Comparison of ENCODE assay signal across 14 cellular contexts in genomic region chr22:37088108-37088605, GRCh38. TPM values are rescaled to one million over a fixed set of nuclear protein-coding genes. Genes with fewer than 3 reads are reported as not detected.
DNase-seq lines count a peak whose midpoint lies in the region; ATAC-seq, FAIRE-seq and TF ChIP-seq lines count a peak whose summit lies in the region.
"Had no signal": no experiment of that assay in that cellular context is flagged by ENCODE, and none has a peak within 500 bp of the region (broad histone marks: within the 10 kb centered on the region; RNA-seq: fewer than 3 reads in every experiment).

No MANE protein-coding gene starts in this region.

- 0 out of 2 replicates have a peak overlapping the region, but pooled peaks have one; percentile 13 for H3K4me2 ChIP-seq in GM12878 (ENCODE audit: control insufficient read depth, insufficient read depth)

- WGBS in GM12878 (ENCODE audit: insufficient coverage, insufficient replicate concordance, low lambda C conversion rate, missing lambda C conversion rate), result 19% methylated on average over 6 of the region's 6 CpGs

- H3K4me3 ChIP-seq in GM12878, result no peak overlapping the region
- H3K4me3 ChIP-seq: BLaER1 treated with 17β-estradiol and CSF1 and Interleukin-3, amounts not matched to agents 10 nM and 100 nM had no signal

- TF ChIP-seq RAD21 in GM12878 (IDR thresholded peaks at IDR 0.05; ENCODE audit: insufficient read depth, low read depth, low read length), result no peak

- ATAC-seq in GM12878, result peak; percentile 33; the same call in 2 of the 3 replicates
- no peak for ATAC-seq in HG02623 (IDR thresholded peaks at IDR 0.05; ENCODE audit: unreplicated experiment)
- ATAC-seq in HG03135 (IDR thresholded peaks at IDR 0.05; ENCODE audit: unreplicated experiment), result no peak
- ATAC-seq: sciatic nerve had no signal

- DNase-seq in activated T-cell treated with anti-CD3 and anti-CD28 coated beads, Interleukin-2, amount 50 U/mL, for 24 hours, result peak; percentile 49
- DNase-seq in activated T-cell treated with anti-CD3 and anti-CD28 coated beads for 4 hours, result no peak
- peak; percentile 64 for DNase-seq in NCI-H1694 treated with DMSO at 0.1 percent for 48 hours (lab: John Stamatoyannopoulos, UW)
- no peak for DNase-seq in GM12878 (ENCODE audit: low read depth, low spot score)
- DNase-seq in stimulated activated CD4-positive, alpha-beta T cell treated with anti-CD3 and anti-CD28 coated beads, Interleukin-4, amount 100 ng/mL, for 24 hours, result peak; percentile 20
- no peak for DNase-seq in NCI-H1105 (lab: John Stamatoyannopoulos, UW)
- DNase-seq: amniotic stem cell; effector memory CD4-positive, alpha-beta T cell; hippocampal formation; NCI-H1436 had no signal

- peaks cover 2% of the 10 kb centered on the region for H3K36me3 Mint-ChIP-seq in activated T-cell treated with anti-CD3 and anti-CD28 coated beads, Interleukin-2, amount 50 U/mL, for 24 hours (ENCODE audit: low read depth)

- no peak for TF ChIP-seq CTCF in GM12878 (IDR thresholded peaks at IDR 0.05 in 2 of 3, conservative IDR thresholded peaks at IDR 0.05 in 1 of 3; ENCODE audit: control insufficient read depth in 2 of 3, extremely low read depth in 1 of 3, insufficient read depth in 1 of 3, low read depth in 3 of 3, low read length in 3 of 3)

- H3K4me1 Mint-ChIP-seq in activated T-cell treated with anti-CD3 and anti-CD28 coated beads, Interleukin-2, amount 50 U/mL, for 24 hours (ENCODE audit: low read depth), result peaks cover 30% of the 10 kb centered on the region

- CTCF ChIA-PET in GM12878 (lab: Yijun Ruan, JAX), result interaction anchor here (0.8 to 2.1 kb wide), 7 partner anchors 10 to 171 kb away, joined by 3 to 6 read pairs (median 4); no protein-coding TSS in a partner anchor

- no peak for TF ChIP-seq POLR2A in GM12878 (IDR thresholded peaks at IDR 0.05; ENCODE audit: low read depth, low read length)

- H3K27ac ChIP-seq in GM12878 (ENCODE audit: control insufficient read depth, insufficient read depth), result no peak overlapping the region
- H3K27ac ChIP-seq: BLaER1 treated with 17β-estradiol and CSF1 and Interleukin-3, amounts not matched to agents 10 nM and 100 nM had no signal

- no peak for FAIRE-seq in GM12878 (lab: Jason Lieb, UNC)

- H4K20me1 ChIP-seq in GM12878 (ENCODE audit: control insufficient read depth, insufficient read depth), result no peaks in the 10 kb centered on the region
- H4K20me1 ChIP-seq: BLaER1 treated with 17β-estradiol and CSF1 and Interleukin-3, amounts not matched to agents 10 nM and 100 nM had no signal

- peak overlapping the region; percentile 67 for H3K4me3 Mint-ChIP-seq in activated T-cell treated with anti-CD3 and anti-CD28 coated beads, Interleukin-2, amount 50 U/mL, for 24 hours

- H2AFZ ChIP-seq in GM12878 (ENCODE audit: control insufficient read depth, low read depth, low read length), result no peak overlapping the region

- H3K27me3 Mint-ChIP-seq in activated T-cell treated with anti-CD3 and anti-CD28 coated beads, Interleukin-2, amount 50 U/mL, for 24 hours, result no peaks in the 10 kb centered on the region

- no peaks in the 10 kb centered on the region for H3K27me3 ChIP-seq in GM12878 (replicated peaks in 1 of 2; ENCODE audit: control insufficient read depth in 2 of 2, insufficient read depth in 2 of 2, low read length in 1 of 2)
- H3K27me3 ChIP-seq: BLaER1 treated with 17β-estradiol and CSF1 and Interleukin-3, amounts not matched to agents 10 nM and 100 nM had no signal

- TF ChIP-seq EP300 in GM12878 (IDR thresholded peaks at IDR 0.05; ENCODE audit: borderline replicate concordance in 1 of 2, control insufficient read depth in 1 of 2, low read depth in 2 of 2, low read length in 2 of 2), result no peak

- intact Hi-C loops in GM12878 (cut with micrococcal nuclease; ENCODE audit: unreplicated experiment), result no loop called here

- H3K9me3 ChIP-seq in GM12878 (replicated peaks; ENCODE audit: control insufficient read depth, insufficient read depth, low read length), result no peaks in the 10 kb centered on the region
- H3K9me3 ChIP-seq: BLaER1 treated with 17β-estradiol and CSF1 and Interleukin-3, amounts not matched to agents 10 nM and 100 nM had no signal

- peaks cover 10% of the 10 kb centered on the region for H3K4me1 ChIP-seq in GM12878 (ENCODE audit: control insufficient read depth, insufficient read depth, low read length)

- no peaks in the 10 kb centered on the region for H3K9me3 Mint-ChIP-seq in activated T-cell treated with anti-CD3 and anti-CD28 coated beads, Interleukin-2, amount 50 U/mL, for 24 hours

- POLR2A ChIA-PET in GM12878 (lab: Charles Lee), result interaction anchor here (0.6 to 1.7 kb wide), 2 partner anchors 75 to 179 kb away, joined by 4 read pairs; no protein-coding TSS in a partner anchor

- H3K36me3 ChIP-seq in GM12878 (ENCODE audit: control insufficient read depth in 2 of 2, insufficient read depth in 2 of 2, low read length in 1 of 2), result no peaks in the 10 kb centered on the region
- H3K36me3 ChIP-seq: BLaER1 treated with 17β-estradiol and CSF1 and Interleukin-3, amounts not matched to agents 10 nM and 100 nM had no signal

- peak overlapping the region; percentile 72 for H3K27ac Mint-ChIP-seq in activated T-cell treated with anti-CD3 and anti-CD28 coated beads, Interleukin-2, amount 50 U/mL, for 24 hours

- RAD21 ChIA-PET in GM12878 (lab: Charles Lee; ENCODE audit: unreplicated experiment), result interaction anchor here (0.6 to 3.2 kb wide), 7 partner anchors 9 to 221 kb away, joined by 3 to 15 read pairs (median 5); partner anchors contain the start of gene IL2RB

- no peak overlapping the region for H3K9ac ChIP-seq in GM12878 (ENCODE audit: control insufficient read depth, insufficient read depth, low read length)
- H3K9ac ChIP-seq: BLaER1 treated with 17β-estradiol and CSF1 and Interleukin-3, amounts not matched to agents 10 nM and 100 nM had no signal

- in situ Hi-C loops in GM12878 (cut with MboI), result no loop called here

- no peaks in the 10 kb centered on the region for H3K79me2 ChIP-seq in GM12878 (ENCODE audit: control insufficient read depth, insufficient read depth, low read length)

- SMC1A ChIA-PET in GM12878 (lab: Charles Lee; ENCODE audit: uncharacterized antibody, unreplicated experiment), result interaction anchor here (1.1 to 1.8 kb wide), 5 partner anchors 13 to 106 kb away, joined by 3 to 5 read pairs (median 4); no protein-coding TSS in a partner anchor

- BruUV-seq in GM12878 (replicated peaks; lab: Mats Ljungman, UMichigan), result no TSS peak

TF ChIP-seq in GM12878, 131 proteins besides CTCF, POLR2A, EP300 and RAD21 (continues in another document):
- TF ChIP-seq IKZF2 (IDR thresholded peaks at IDR 0.05), result 0 out of 4 replicates have a peak, but pooled peaks of 1 of the 2 experiments have one; percentile 21
- no peak for TF ChIP-seq LARP7 (IDR thresholded peaks at IDR 0.05)
- TF ChIP-seq DPF2 (IDR thresholded peaks at IDR 0.05), result 0 out of 2 replicates have a peak, but pooled peaks have one; percentile 16
- no peak for TF ChIP-seq TCF7 (IDR thresholded peaks at IDR 0.05; ENCODE audit: borderline replicate concordance)
- TF ChIP-seq PAX8 (IDR thresholded peaks at IDR 0.05), result no peak
- no peak for TF ChIP-seq BMI1 (IDR thresholded peaks at IDR 0.05; ENCODE audit: borderline replicate concordance)

RNA-seq across cellular contexts. Expression of gene TMPRSS6, which starts 21.4 kb away (rescaled TPM):
- total RNA-seq in GM12878 (2013; cell fraction: nucleolus; rRNA removed), result 4.0 TPM in 2 replicates
- total RNA-seq in GM12878 (2014; rRNA removed), result 0.06 TPM in 1 of 2 replicates, not detected in the other
- not detected in 2 replicates for total RNA-seq in GM12878 (2014; rRNA removed; fragmentation: Illumina TruSeq; extraction: Trizol)
- 0.19 and 0.31 TPM in 2 replicates for total RNA-seq in GM12878 (2021)
- 0.21 TPM for polyA plus RNA-seq in GM12878 (2011; ENCODE audit: low read depth)
- 0.55 and 0.69 TPM in 2 replicates for polyA plus RNA-seq in GM12878 (2011; rRNA removed)
- polyA plus RNA-seq in GM12878 (2011; cell fraction: cytosol; rRNA removed), result 0.82 and 1.3 TPM in 2 replicates
- polyA plus RNA-seq in GM12878 (2011; cell fraction: nucleus; rRNA removed), result 3.8 and 6.0 TPM in 2 replicates
- 0.57 and 1.00 TPM in 2 replicates for polyA plus RNA-seq in GM12878 (2012)
- not detected in 2 replicates for polyA plus RNA-seq in GM12878 (2014; fragmentation: Illumina TruSeq; extraction: Trizol)
- polyA plus RNA-seq in GM12878 (2014; fragmentation: Nextera tagmentation; extraction: Ambion mirVana), result not detected
- polyA plus RNA-seq in GM12878 (2014; rRNA removed), result 0.03 TPM in 1 of 2 replicates, not detected in the other
- under 1 TPM in 1 of 2 experiments, not detected in 1; 0.07 TPM for polyA plus RNA-seq in GM12878 (2016; fragmentation: Nextera tagmentation; extraction: Ambion mirVana)
- 0.82 and 1.1 TPM in 2 replicates for polyA minus RNA-seq in GM12878 (2011; rRNA and poly(A)+ RNA removed)
- polyA minus RNA-seq in GM12878 (2011; cell fraction: cytosol; rRNA and poly(A)+ RNA removed), result 0.31 TPM in 1 of 2 replicates, not detected in the other
- polyA minus RNA-seq in GM12878 (2011; cell fraction: nucleus; rRNA and poly(A)+ RNA removed), result 1.8 TPM in 2 replicates
- total RNA-seq: sciatic nerve had no signal

RNA-seq across cellular contexts. Expression of gene KCTD17, which starts 36.6 kb away (rescaled TPM):
- total RNA-seq in GM12878 (2013; cell fraction: nucleolus; rRNA removed), result 8.3 and 13.5 TPM in 2 replicates
- 10.4 and 11.8 TPM in 2 replicates for total RNA-seq in GM12878 (2014; rRNA removed)
- total RNA-seq in GM12878 (2014; rRNA removed; fragmentation: Illumina TruSeq; extraction: Trizol), result 5.2 and 6.4 TPM in 2 replicates
- total RNA-seq in GM12878 (2021), result 16.8 and 18.4 TPM in 2 replicates
- polyA plus RNA-seq in GM12878 (2011; ENCODE audit: low read depth), result 6.1 TPM
- 7.6 and 13.0 TPM in 2 replicates for polyA plus RNA-seq in GM12878 (2011; rRNA removed)
- polyA plus RNA-seq in GM12878 (2011; cell fraction: cytosol; rRNA removed), result 12.7 and 18.2 TPM in 2 replicates
- 53.0 and 66.8 TPM in 2 replicates for polyA plus RNA-seq in GM12878 (2011; cell fraction: nucleus; rRNA removed)
- 7.0 and 7.7 TPM in 2 replicates for polyA plus RNA-seq in GM12878 (2012)
- 2.1 and 7.2 TPM in 2 replicates for polyA plus RNA-seq in GM12878 (2014; fragmentation: Illumina TruSeq; extraction: Trizol)
- under 1 TPM in 1 of 2 experiments, not detected in 1; 0.16 TPM for polyA plus RNA-seq in GM12878 (2014; fragmentation: Nextera tagmentation; extraction: Ambion mirVana)
- 9.1 and 13.3 TPM in 2 replicates for polyA plus RNA-seq in GM12878 (2014; rRNA removed)
- 10 to 100 TPM; 10.1 to 10.9 TPM for polyA plus RNA-seq in GM12878 (2016; fragmentation: Nextera tagmentation; extraction: Ambion mirVana)
- 11.2 and 14.5 TPM in 2 replicates for polyA minus RNA-seq in GM12878 (2011; rRNA and poly(A)+ RNA removed)
- polyA minus RNA-seq in GM12878 (2011; cell fraction: cytosol; rRNA and poly(A)+ RNA removed), result 4.9 and 7.0 TPM in 2 replicates
- 8.1 and 15.6 TPM in 2 replicates for polyA minus RNA-seq in GM12878 (2011; cell fraction: nucleus; rRNA and poly(A)+ RNA removed)

Comparison
In these comparisons a context has a peak if more than half of its experiments do, and no peak if none do; other contexts are left out.
1. DNase-seq: peak in activated T-cell treated with anti-CD3 and anti-CD28 coated beads, Interleukin-2, amount 50 U/mL, for 24 hours (single experiment), NCI-H1694 treated with DMSO at 0.1 percent for 48 hours (single experiment) and stimulated activated CD4-positive, alpha-beta T cell treated with anti-CD3 and anti-CD28 coated beads, Interleukin-4, amount 100 ng/mL, for 24 hours (single experiment); none in activated T-cell treated with anti-CD3 and anti-CD28 coated beads for 4 hours (single experiment), GM12878 (single experiment) and NCI-H1105 (single experiment).